8 cellular contexts compared by ENCODE assay signal in the genomic region with DNA sequence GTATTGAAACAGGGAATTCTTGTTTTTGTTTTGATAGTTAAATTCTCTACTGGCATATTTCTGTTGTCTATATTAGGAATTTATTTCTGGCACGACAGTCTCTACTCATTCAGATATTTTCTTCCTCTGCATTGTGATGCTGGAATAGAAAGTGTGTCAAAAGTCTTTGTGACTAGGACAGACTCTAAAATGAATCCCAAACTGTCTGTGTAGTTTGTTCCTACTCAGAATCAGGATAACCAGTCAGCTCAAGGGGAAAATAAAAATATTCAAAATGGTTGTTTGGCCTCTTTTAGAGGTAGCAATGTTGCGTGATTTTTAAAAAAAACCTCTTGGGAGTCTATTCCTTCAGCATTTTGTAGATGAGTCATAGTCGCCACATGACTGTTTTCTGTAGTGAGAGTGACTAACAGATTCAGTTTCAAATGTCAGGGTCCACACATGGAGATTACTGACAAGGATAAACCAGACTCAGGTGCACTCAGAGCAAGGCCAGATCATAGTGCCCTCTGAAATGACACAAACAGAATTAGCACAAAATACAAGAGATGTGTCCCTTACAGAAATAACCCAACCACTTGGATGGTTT. TPM values are rescaled to one million over a fixed set of nuclear protein-coding genes. Genes with fewer than 3 reads are reported as not detected.
DNase-seq lines count a peak whose midpoint lies in the region; ATAC-seq and TF ChIP-seq lines count a peak whose summit lies in the region.

No MANE protein-coding gene starts in this region.

- CTCF ChIA-PET in Calu3 (lab: Charles Lee): no interaction called here

- ATAC-seq in GM19397 (IDR thresholded peaks at IDR 0.05; ENCODE audit: unreplicated experiment) (peak; percentile 97), HG03342 (IDR thresholded peaks at IDR 0.05; ENCODE audit: unreplicated experiment) (peak; percentile 99)
- no peak for ATAC-seq in naive thymus-derived CD8-positive, alpha-beta T cell

- H3K27ac Mint-ChIP-seq in Calu3 (ENCODE audit: unreplicated experiment): peak overlapping the region; percentile 1
- H3K27ac Mint-ChIP-seq in naive thymus-derived CD8-positive, alpha-beta T cell: no peak overlapping the region

- BruUV-seq in Calu3 (replicated peaks; lab: Mats Ljungman, UMichigan): no TSS peak

- POLR2A ChIA-PET in naive thymus-derived CD8-positive, alpha-beta T cell (lab: Charles Lee): no interaction called here

- no peak for TF ChIP-seq CTCF in Calu3 (IDR thresholded peaks at IDR 0.05; ENCODE audit: unreplicated experiment)

- H3K27me3 Mint-ChIP-seq in Calu3 (ENCODE audit: unreplicated experiment): peaks cover 25% of the 10 kb centered on the region
- peaks cover 7 to 26% (median 13%) of the 10 kb centered on the region in 5 donors for H3K27me3 Mint-ChIP-seq in naive thymus-derived CD8-positive, alpha-beta T cell

- DNase-seq in Calu3: peak; percentile 26
- peak; percentile 60 for DNase-seq in astrocyte of the hippocampus (ENCODE audit: low read depth, low spot score)
- DNase-seq in NCI-H187 (lab: John Stamatoyannopoulos, UW): no peak
- no peak for DNase-seq in naive thymus-derived CD8-positive, alpha-beta T cell
- no peak for DNase-seq in globus pallidus (ENCODE audit: low spot score)
- no peak for DNase-seq in NCI-H146 (lab: John Stamatoyannopoulos, UW)

- peaks cover 15% of the 10 kb centered on the region for H3K4me1 Mint-ChIP-seq in Calu3 (ENCODE audit: low read depth, unreplicated experiment)
- H3K4me1 Mint-ChIP-seq in naive thymus-derived CD8-positive, alpha-beta T cell: no peaks in the 10 kb centered on the region

- H3K9me3 Mint-ChIP-seq in Calu3 (ENCODE audit: low read depth, unreplicated experiment): no peaks in the 10 kb centered on the region
- H3K9me3 Mint-ChIP-seq in naive thymus-derived CD8-positive, alpha-beta T cell: peaks cover 0 to 5% (median 2%) of the 10 kb centered on the region in 9 donors

- H3K4me3 Mint-ChIP-seq in Calu3 (ENCODE audit: low read depth, unreplicated experiment): no peak overlapping the region
- no peak overlapping the region for H3K4me3 Mint-ChIP-seq in naive thymus-derived CD8-positive, alpha-beta T cell

- H3K36me3 Mint-ChIP-seq in Calu3 (ENCODE audit: insufficient read depth, unreplicated experiment): no peaks in the 10 kb centered on the region
- peaks cover 0 to 3% (median 2%) of the 10 kb centered on the region in 3 donors for H3K36me3 Mint-ChIP-seq in naive thymus-derived CD8-positive, alpha-beta T cell

- intact Hi-C loops in Calu3 (cut with micrococcal nuclease; ENCODE audit: unreplicated experiment): no loop called here

RNA-seq across cellular contexts. Expression of gene SLC7A14, which starts 13.1 kb away (rescaled TPM):
- total RNA-seq in Calu3 (2022): not detected in 2 replicates
- not detected for total RNA-seq in naive thymus-derived CD8-positive, alpha-beta T cell
- polyA plus RNA-seq in naive thymus-derived CD8-positive, alpha-beta T cell: not detected

Comparison
In these comparisons a context has a peak if more than half of its experiments do, and no peak if none do; other contexts are left out.
1. DNase-seq: peak in Calu3 (single experiment) and astrocyte of the hippocampus (single experiment); none in NCI-H187 (0 of 2), naive thymus-derived CD8-positive, alpha-beta T cell (0 of 10), globus pallidus (single experiment) and NCI-H146 (single experiment).
2. ATAC-seq: peak in GM19397 (single experiment) and HG03342 (single experiment); none in naive thymus-derived CD8-positive, alpha-beta T cell (0 of 2).